In the genomic region with DNA sequence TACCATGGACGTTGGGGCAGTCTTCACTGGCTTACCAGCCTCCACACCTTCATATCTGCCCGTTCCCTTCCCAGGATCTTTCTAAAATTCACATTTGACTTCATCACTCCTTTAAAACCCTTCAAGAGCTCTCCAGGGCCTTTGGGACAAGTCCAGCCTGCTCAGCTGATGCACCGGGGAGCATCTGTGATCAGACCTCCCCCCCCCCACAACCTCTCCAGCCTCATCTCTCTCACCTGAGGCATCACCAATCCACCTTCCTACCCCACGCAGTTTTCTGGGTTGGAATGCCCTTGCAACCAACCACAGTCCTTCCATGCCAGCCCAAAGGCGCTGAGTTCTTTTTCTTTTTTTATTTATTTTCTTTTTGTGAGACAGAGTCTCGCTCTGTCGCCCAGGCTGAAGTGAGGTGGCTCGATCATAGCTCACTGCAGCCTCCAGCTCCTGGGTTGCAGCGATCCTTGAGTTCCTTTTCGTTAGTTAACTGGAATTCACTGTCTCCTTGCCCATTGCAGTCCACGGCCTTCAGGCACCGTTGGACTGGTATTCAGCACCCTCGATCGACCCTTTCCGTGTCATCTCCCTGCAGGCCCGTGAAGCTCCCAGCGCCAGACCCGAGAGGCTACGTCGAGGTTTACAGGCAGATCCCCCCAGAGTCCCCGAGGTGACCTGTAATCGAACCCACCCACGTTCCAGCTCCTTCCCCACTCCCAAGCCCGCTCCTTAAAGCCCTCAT, we compare ENCODE assay signal across 8 cellular contexts. TPM values are rescaled to one million over a fixed set of nuclear protein-coding genes. Genes with fewer than 3 reads are reported as not detected.
A peak's percentile ranks its signal among the peaks of the same experiment; 100 is the strongest.
DNase-seq lines count a peak whose midpoint lies in the region; ATAC-seq and TF ChIP-seq lines count a peak whose summit lies in the region.

No MANE protein-coding gene starts in this region.

- H2AFZ ChIP-seq in OCI-LY7 (ENCODE audit: low read length) = peak overlapping the region; percentile 93

- H3K4me2 ChIP-seq in OCI-LY7 (ENCODE audit: low read length) = peak overlapping the region; percentile 96

- H3K9me3 ChIP-seq in OCI-LY7 (ENCODE audit: low read length) (no peaks in the 10 kb centered on the region), ectodermal cell (ENCODE audit: control insufficient read depth, low read length) (no peaks in the 10 kb centered on the region), mesodermal cell (ENCODE audit: control insufficient read depth, low read length) (no peaks in the 10 kb centered on the region)

- H4K20me1 ChIP-seq in OCI-LY7 (ENCODE audit: insufficient read depth, low read length) = no peaks in the 10 kb centered on the region

- H3K27me3 ChIP-seq in ectodermal cell (ENCODE audit: control insufficient read depth, insufficient read depth, low read length, poor library complexity, severe bottlenecking) = no peaks in the 10 kb centered on the region

- no peaks in the 10 kb centered on the region for H3K9me2 ChIP-seq in OCI-LY7 (ENCODE audit: insufficient read depth, low read length)

- CTCF ChIA-PET in OCI-LY7 (lab: Charles Lee; ENCODE audit: unreplicated experiment) = interaction anchor here (0.6 to 0.7 kb wide), 2 partner anchors 144 to 160 kb away, joined by 3 to 5 read pairs; no protein-coding TSS in a partner anchor

- H3K4me3 ChIP-seq in OCI-LY7 (ENCODE audit: low read depth, low read length, poor library complexity, severe bottlenecking) (peak overlapping the region; percentile 97), ectodermal cell (ENCODE audit: insufficient read depth, low read depth, low read length) (peak overlapping the region; percentile 91), mesodermal cell (ENCODE audit: extremely low read depth, insufficient read depth, low read length, poor library complexity, severe bottlenecking) (peak overlapping the region; percentile 93)

- no peak for ATAC-seq in HG02623 (IDR thresholded peaks at IDR 0.05; ENCODE audit: unreplicated experiment)

- H3K4me1 ChIP-seq in OCI-LY7 (ENCODE audit: insufficient read depth, low read length, poor library complexity, severe bottlenecking) = peaks cover 20% of the 10 kb centered on the region
- H3K4me1 ChIP-seq in ectodermal cell (ENCODE audit: control insufficient read depth, insufficient read depth, low read length) = peaks cover 16% of the 10 kb centered on the region
- H3K4me1 ChIP-seq in mesodermal cell (ENCODE audit: control insufficient read depth, insufficient read depth, low read length, poor library complexity, severe bottlenecking) = peaks cover 5% of the 10 kb centered on the region

- H3K79me2 ChIP-seq in OCI-LY7 (ENCODE audit: insufficient read depth, low read depth, low read length) = peaks cover 17% of the 10 kb centered on the region; the same call in 1 of the 2 replicates

- DNase-seq in DMS53 (lab: John Stamatoyannopoulos, UW) (peak; percentile 51), DMS53 treated with DMSO at 0.1 percent for 48 hours (lab: John Stamatoyannopoulos, UW; ENCODE audit: unreplicated experiment) (no peak), OCI-LY7 (ENCODE audit: low spot score) (no peak), SK-N-DZ (ENCODE audit: low spot score) (no peak), NCI-H1105 (lab: John Stamatoyannopoulos, UW) (no peak)

- no TSS peak for BruUV-seq in OCI-LY7 (replicated peaks; lab: Mats Ljungman, UMichigan)

- intact Hi-C loops in OCI-LY7 (cut with micrococcal nuclease; ENCODE audit: unreplicated experiment) = loop anchor here (2.0 kb wide), 1 partner anchor 59 kb away; no protein-coding TSS in a partner anchor

- H3K27ac ChIP-seq in OCI-LY7 (ENCODE audit: low read depth, low read length, poor library complexity, severe bottlenecking) (peak overlapping the region; percentile 14), ectodermal cell (ENCODE audit: insufficient read depth, low read depth, low read length, poor library complexity, severe bottlenecking) (no peak overlapping the region), mesodermal cell (ENCODE audit: low read depth, low read length, severe bottlenecking) (peak overlapping the region; percentile 73)

- TF ChIP-seq CTCF in OCI-LY7 (conservative IDR thresholded peaks at IDR 0.05; ENCODE audit: low read length) = no peak

- WGBS in ectodermal cell, 2 experiments = 23 to 24% methylated on average over 24 of the region's 24 CpGs
- WGBS in mesodermal cell (ENCODE audit: insufficient coverage in 2 of 2), 2 experiments = 17 to 19% methylated on average over 22 to 23 of the region's 24 CpGs

- peaks cover 21% of the 10 kb centered on the region for H3K36me3 ChIP-seq in OCI-LY7 (ENCODE audit: insufficient read depth, low read length)
- peaks cover 7% of the 10 kb centered on the region for H3K36me3 ChIP-seq in ectodermal cell (ENCODE audit: control insufficient read depth, insufficient read depth, low read length)
- H3K36me3 ChIP-seq in mesodermal cell (ENCODE audit: control insufficient read depth, insufficient read depth, low read length) = peaks cover 20% of the 10 kb centered on the region

- POLR2A ChIA-PET in OCI-LY7 (lab: Charles Lee) = interaction anchor here (0.5 to 1.6 kb wide), 6 partner anchors 9 to 62 kb away, joined by 3 to 4 read pairs (median 4); no protein-coding TSS in a partner anchor

RNA-seq across cellular contexts. Expression of a gene that starts 0.7 kb away (rescaled TPM):
- 17.5 and 23.6 TPM in 2 replicates for total RNA-seq in OCI-LY7 (2014; rRNA removed; shearing (Covaris generic))
- 12.1 and 13.3 TPM in 2 replicates for total RNA-seq in OCI-LY7 (2022)
- polyA plus RNA-seq in ectodermal cell (2013, experiment 1 of 4) = 16.9 TPM
- polyA plus RNA-seq in ectodermal cell (2013, experiment 2 of 4) = 17.8 TPM
- polyA plus RNA-seq in ectodermal cell (2013, experiment 3 of 4) = 14.7 TPM
- 14.1 TPM for polyA plus RNA-seq in ectodermal cell (2013, experiment 4 of 4)
- 8.7 TPM for polyA plus RNA-seq in mesodermal cell (2013, experiment 1 of 2)
- polyA plus RNA-seq in mesodermal cell (2013, experiment 2 of 2) = 7.1 TPM
- polyA plus RNA-seq in SK-N-DZ (2014; cell fraction: cytosol; rRNA removed) = 29.0 and 33.8 TPM in 2 replicates
- polyA plus RNA-seq in SK-N-DZ (2014; cell fraction: nucleus; rRNA removed) = 5.2 and 8.3 TPM in 2 replicates

RNA-seq across cellular contexts. Expression of a gene that starts 0.8 kb away (rescaled TPM):
- total RNA-seq in OCI-LY7 (2014; rRNA removed; shearing (Covaris generic)) = 63.1 and 68.2 TPM in 2 replicates
- 37.7 and 39.1 TPM in 2 replicates for total RNA-seq in OCI-LY7 (2022)
- 29.2 TPM for polyA plus RNA-seq in ectodermal cell (2013, experiment 1 of 4)
- 27.0 TPM for polyA plus RNA-seq in ectodermal cell (2013, experiment 2 of 4)
- 20.1 TPM for polyA plus RNA-seq in ectodermal cell (2013, experiment 3 of 4)
- 21.1 TPM for polyA plus RNA-seq in ectodermal cell (2013, experiment 4 of 4)
- polyA plus RNA-seq in mesodermal cell (2013, experiment 1 of 2) = 19.5 TPM
- 15.8 TPM for polyA plus RNA-seq in mesodermal cell (2013, experiment 2 of 2)
- 67.9 and 78.4 TPM in 2 replicates for polyA plus RNA-seq in SK-N-DZ (2014; cell fraction: cytosol; rRNA removed)
- polyA plus RNA-seq in SK-N-DZ (2014; cell fraction: nucleus; rRNA removed) = 91.6 and 102 TPM in 2 replicates

RNA-seq across cellular contexts. Expression of a gene that starts 14.7 kb away (rescaled TPM):
- total RNA-seq in OCI-LY7 (2014; rRNA removed; shearing (Covaris generic)) = 58.1 and 62.4 TPM in 2 replicates
- 62.9 and 68.6 TPM in 2 replicates for total RNA-seq in OCI-LY7 (2022)
- polyA plus RNA-seq in ectodermal cell (2013, experiment 1 of 4) = 71.3 TPM
- polyA plus RNA-seq in ectodermal cell (2013, experiment 2 of 4) = 66.2 TPM
- polyA plus RNA-seq in ectodermal cell (2013, experiment 3 of 4) = 76.0 TPM
- 80.9 TPM for polyA plus RNA-seq in ectodermal cell (2013, experiment 4 of 4)
- 78.0 TPM for polyA plus RNA-seq in mesodermal cell (2013, experiment 1 of 2)
- 70.1 TPM for polyA plus RNA-seq in mesodermal cell (2013, experiment 2 of 2)
- 25.8 and 35.4 TPM in 2 replicates for polyA plus RNA-seq in SK-N-DZ (2014; cell fraction: cytosol; rRNA removed)
- polyA plus RNA-seq in SK-N-DZ (2014; cell fraction: nucleus; rRNA removed) = 26.2 and 33.6 TPM in 2 replicates

RNA-seq across cellular contexts. Expression of a gene that starts 30.6 kb away (rescaled TPM):
- total RNA-seq in OCI-LY7 (2014; rRNA removed; shearing (Covaris generic)) = 130 and 149 TPM in 2 replicates
- 230 and 263 TPM in 2 replicates for total RNA-seq in OCI-LY7 (2022)
- 25.2 TPM for polyA plus RNA-seq in ectodermal cell (2013, experiment 1 of 4)
- polyA plus RNA-seq in ectodermal cell (2013, experiment 2 of 4) = 30.8 TPM
- polyA plus RNA-seq in ectodermal cell (2013, experiment 3 of 4) = 18.8 TPM
- 25.9 TPM for polyA plus RNA-seq in ectodermal cell (2013, experiment 4 of 4)
- 42.3 TPM for polyA plus RNA-seq in mesodermal cell (2013, experiment 1 of 2)
- polyA plus RNA-seq in mesodermal cell (2013, experiment 2 of 2) = 36.6 TPM
- polyA plus RNA-seq in SK-N-DZ (2014; cell fraction: cytosol; rRNA removed) = 39.5 and 47.5 TPM in 2 replicates
- 5.3 and 6.4 TPM in 2 replicates for polyA plus RNA-seq in SK-N-DZ (2014; cell fraction: nucleus; rRNA removed)

RNA-seq across cellular contexts. Expression of a gene that starts 53.6 kb away (rescaled TPM):
- total RNA-seq in OCI-LY7 (2014; rRNA removed; shearing (Covaris generic)) = 7.2 and 8.2 TPM in 2 replicates
- 12.8 and 18.1 TPM in 2 replicates for total RNA-seq in OCI-LY7 (2022)
- polyA plus RNA-seq in ectodermal cell (2013, experiment 1 of 4) = 11.6 TPM
- polyA plus RNA-seq in ectodermal cell (2013, experiment 2 of 4) = 12.6 TPM
- 12.4 TPM for polyA plus RNA-seq in ectodermal cell (2013, experiment 3 of 4)
- polyA plus RNA-seq in ectodermal cell (2013, experiment 4 of 4) = 11.0 TPM
- polyA plus RNA-seq in mesodermal cell (2013, experiment 1 of 2) = 10.6 TPM
- polyA plus RNA-seq in mesodermal cell (2013, experiment 2 of 2) = 8.6 TPM
- 7.8 and 9.3 TPM in 2 replicates for polyA plus RNA-seq in SK-N-DZ (2014; cell fraction: cytosol; rRNA removed)
- 14.5 and 19.7 TPM in 2 replicates for polyA plus RNA-seq in SK-N-DZ (2014; cell fraction: nucleus; rRNA removed)
